9 cellular contexts compared by ENCODE assay signal in genomic region chr1:174874337-174875053, GRCh38.
DNase-seq lines count a peak whose midpoint lies in the region; ATAC-seq and TF ChIP-seq lines count a peak whose summit lies in the region.
"Had no signal": no experiment of that assay in that cellular context is flagged by ENCODE, and none has a peak within 500 bp of the region (broad histone marks: within the 10 kb centered on the region; RNA-seq: fewer than 3 reads in every experiment).

No MANE protein-coding gene starts in this region.

- no peak for DNase-seq in activated CD4-positive, alpha-beta T cell treated with anti-CD3 and anti-CD28 coated beads for 36 hours
- no peak for DNase-seq in activated CD4-positive, alpha-beta T cell treated with anti-CD3 and anti-CD28 coated beads, Interleukin-2, amount 50 U/mL, for 48 hours
- DNase-seq in kidney tubule cell (ENCODE audit: low spot score) (peak; percentile 39), SIG-M5 (lab: John Stamatoyannopoulos, UW) (no peak), AML-193 (lab: John Stamatoyannopoulos, UW) (no peak)

- no peak for TF ChIP-seq EP300 in gastroesophageal sphincter (IDR thresholded peaks at IDR 0.05)

- no peaks in the 10 kb centered on the region for H3K27me3 Mint-ChIP-seq in activated CD4-positive, alpha-beta T cell treated with anti-CD3 and anti-CD28 coated beads for 36 hours

- no peaks in the 10 kb centered on the region for H4K20me1 ChIP-seq in OCI-LY1 (ENCODE audit: insufficient read depth, low read length)

- no peaks in the 10 kb centered on the region for H3K9me2 ChIP-seq in OCI-LY1 (ENCODE audit: low read depth, low read length)

- no peak for ATAC-seq in activated CD4-positive, alpha-beta T cell treated with anti-CD3 and anti-CD28 coated beads for 36 hours
- ATAC-seq in HG02623 (IDR thresholded peaks at IDR 0.05; ENCODE audit: unreplicated experiment), result peak; percentile 59
- no peak for ATAC-seq in gastroesophageal sphincter

- H3K27ac Mint-ChIP-seq in activated CD4-positive, alpha-beta T cell treated with anti-CD3 and anti-CD28 coated beads for 36 hours, result peak overlapping the region; percentile 37

- intact Hi-C loops in activated CD4-positive, alpha-beta T cell treated with anti-CD3 and anti-CD28 coated beads for 36 hours (cut with DNase I, micrococcal nuclease), result loop anchor here (5.0 kb wide), 1 partner anchor 57 kb away; no protein-coding TSS in a partner anchor

- H3K27ac ChIP-seq in OCI-LY1 (ENCODE audit: low read depth, low read length, poor library complexity, severe bottlenecking) (peak overlapping the region; percentile 97), gastroesophageal sphincter (no peak overlapping the region)
- H3K27ac ChIP-seq: SJSA1 had no signal

- TF ChIP-seq POLR2A in gastroesophageal sphincter (IDR thresholded peaks at IDR 0.05), result no peak

- H3K9me3 ChIP-seq in OCI-LY1 (ENCODE audit: low read length) (no peaks in the 10 kb centered on the region), gastroesophageal sphincter (no peaks in the 10 kb centered on the region)
- H3K9me3 ChIP-seq: SJSA1 had no signal

- no peak overlapping the region for H2AFZ ChIP-seq in OCI-LY1 (ENCODE audit: low read length)

- H3K4me3 Mint-ChIP-seq in activated CD4-positive, alpha-beta T cell treated with anti-CD3 and anti-CD28 coated beads for 36 hours, result peak overlapping the region; percentile 41

- H3K27me3 ChIP-seq in OCI-LY1 (ENCODE audit: insufficient read depth, low read length), result no peaks in the 10 kb centered on the region
- H3K27me3 ChIP-seq in gastroesophageal sphincter, result no peaks in the 10 kb centered on the region
- H3K27me3 ChIP-seq: SJSA1 had no signal

- H3K4me1 ChIP-seq in OCI-LY1 (ENCODE audit: insufficient read depth, low read length, severe bottlenecking), result peaks cover 89% of the 10 kb centered on the region
- H3K4me1 ChIP-seq in gastroesophageal sphincter, result peaks cover 0 to 8% (median 0%) of the 10 kb centered on the region in 3 donors
- H3K4me1 ChIP-seq: SJSA1 had no signal

- H3K9ac ChIP-seq in OCI-LY1 (ENCODE audit: low read length), result peak overlapping the region; percentile 67

- peak overlapping the region; percentile 81 for H3K4me2 ChIP-seq in OCI-LY1 (ENCODE audit: low read length)

- peaks cover 17% of the 10 kb centered on the region; the same call in 1 of the 2 replicates for H3K36me3 ChIP-seq in OCI-LY1 (ENCODE audit: insufficient read depth, low read length)
- no peaks in the 10 kb centered on the region for H3K36me3 ChIP-seq in gastroesophageal sphincter
- H3K36me3 ChIP-seq: SJSA1 had no signal

- H3K9me3 Mint-ChIP-seq in activated CD4-positive, alpha-beta T cell treated with anti-CD3 and anti-CD28 coated beads for 36 hours (ENCODE audit: low read depth), result no peaks in the 10 kb centered on the region

- no peaks in the 10 kb centered on the region for H3K36me3 Mint-ChIP-seq in activated CD4-positive, alpha-beta T cell treated with anti-CD3 and anti-CD28 coated beads for 36 hours (ENCODE audit: low read depth)

- H3K79me2 ChIP-seq in OCI-LY1 (ENCODE audit: insufficient read depth, low read length), result peaks cover 32% of the 10 kb centered on the region

- 51 to 60% methylated on average over 9 of the region's 11 CpGs for WGBS in gastroesophageal sphincter (ENCODE audit: low coverage in 1 of 2), 2 donors

- H3K4me3 ChIP-seq in OCI-LY1 (ENCODE audit: low read depth, low read length, poor library complexity, severe bottlenecking) (peak overlapping the region; percentile 67), gastroesophageal sphincter (peak overlapping the region in 1 of 2 donors; percentile 12)
- H3K4me3 ChIP-seq: SJSA1 had no signal

- peaks cover 20% of the 10 kb centered on the region for H3K4me1 Mint-ChIP-seq in activated CD4-positive, alpha-beta T cell treated with anti-CD3 and anti-CD28 coated beads for 36 hours

- CTCF ChIA-PET in activated CD4-positive, alpha-beta T cell treated with anti-CD3 and anti-CD28 coated beads for 36 hours (lab: Charles Lee), result interaction anchor here (0.6 to 1.0 kb wide), 5 partner anchors 13 to 963 kb away, joined by 3 to 4 read pairs (median 3); no protein-coding TSS in a partner anchor

- H3F3A ChIP-seq in OCI-LY1 (ENCODE audit: insufficient read depth, low read length), result peaks cover 9% of the 10 kb centered on the region

- POLR2A ChIA-PET in activated CD4-positive, alpha-beta T cell treated with anti-CD3 and anti-CD28 coated beads for 36 hours (lab: Charles Lee), result interaction anchor here (0.6 kb wide), 1 partner anchor 66 kb away, joined by 7 read pairs; no protein-coding TSS in a partner anchor

- no peak for TF ChIP-seq CTCF in OCI-LY1 (IDR thresholded peaks at IDR 0.05; ENCODE audit: low read length)
- TF ChIP-seq CTCF in gastroesophageal sphincter (IDR thresholded peaks at IDR 0.05), result no peak
